ENCODE assay signal across 15 cellular contexts in genomic region chr5:116272281-116272941, GRCh38.
DNase-seq lines count a peak whose midpoint lies in the region; ATAC-seq and TF ChIP-seq lines count a peak whose summit lies in the region.
"Had no signal": no experiment of that assay in that cellular context is flagged by ENCODE, and none has a peak within 500 bp of the region (broad histone marks: within the 10 kb centered on the region; RNA-seq: fewer than 3 reads in every experiment).

No MANE protein-coding gene starts in this region.

- H3K4me1 ChIP-seq in PC-3 (ENCODE audit: insufficient read depth, low read length): peaks cover 18% of the 10 kb centered on the region
- H3K4me1 ChIP-seq: testis had no signal

- CTCF ChIA-PET in AG04450 (lab: Charles Lee) (interaction anchor here (1.0 kb wide), 2 partner anchors 16 to 304 kb away, joined by 3 to 4 read pairs; no protein-coding TSS in a partner anchor), PC-3 (lab: Charles Lee) (no interaction called here)

- TF ChIP-seq CTCF in AG04450 (IDR thresholded peaks at IDR 0.05; ENCODE audit: low read depth, low read length) (peak; percentile 23; the same call in 1 of the 2 replicates), PC-3 (conservative IDR thresholded peaks at IDR 0.05; ENCODE audit: low read depth, low read length) (no peak; the same call in 1 of the 2 replicates)

- H3F3A ChIP-seq in PC-3 (ENCODE audit: low read length, unreplicated experiment): no peaks in the 10 kb centered on the region

- POLR2A ChIA-PET in AG04450 (lab: Yijun Ruan, JAX) (no interaction called here), PC-3 (lab: Charles Lee; ENCODE audit: unreplicated experiment) (no interaction called here)

- H3K79me2 ChIP-seq in PC-3 (ENCODE audit: low read length): no peaks in the 10 kb centered on the region
- H3K79me2 ChIP-seq: hepatocyte had no signal

- H3K27ac ChIP-seq in AG04450 (ENCODE audit: low read depth, low read length): no peak overlapping the region
- H3K27ac ChIP-seq in PC-3 (ENCODE audit: low read length): no peak overlapping the region
- H3K27ac ChIP-seq: coronary artery, hepatocyte, testis had no signal

- H2AFZ ChIP-seq in PC-3 (ENCODE audit: low read length): no peak overlapping the region
- H2AFZ ChIP-seq: hepatocyte had no signal

- peak; percentile 45 for ATAC-seq in GM18498 (IDR thresholded peaks at IDR 0.05; ENCODE audit: unreplicated experiment)
- 0 out of 2 replicates have a peak, but pooled peaks have one; percentile 27 for ATAC-seq in PC-3
- no peak for ATAC-seq in HG02759 (IDR thresholded peaks at IDR 0.05; ENCODE audit: unreplicated experiment)
- no peak for ATAC-seq in GM21737 (IDR thresholded peaks at IDR 0.05; ENCODE audit: unreplicated experiment)
- ATAC-seq in esophagus mucosa: no peak

- H3K4me2 ChIP-seq in PC-3 (ENCODE audit: low read length): no peak overlapping the region
- H3K4me2 ChIP-seq: hepatocyte had no signal

- no peaks in the 10 kb centered on the region for H3K9me2 ChIP-seq in PC-3 (replicated peaks; ENCODE audit: low read length)

- H3K4me3 ChIP-seq in AG04450 (ENCODE audit: low read depth, low read length) (no peak overlapping the region), PC-3 (ENCODE audit: low read length) (no peak overlapping the region)
- H3K4me3 ChIP-seq: coronary artery, hepatocyte, testis had no signal

- no peak overlapping the region for H3K9ac ChIP-seq in PC-3 (ENCODE audit: low read length)

- H3K9me3 ChIP-seq in AG04450 (ENCODE audit: control insufficient read depth, insufficient read depth, low read length): no peaks in the 10 kb centered on the region
- no peaks in the 10 kb centered on the region for H3K9me3 ChIP-seq in PC-3 (ENCODE audit: low read length)
- H3K9me3 ChIP-seq: testis had no signal

- BruUV-seq in PC-3 (replicated peaks; lab: Mats Ljungman, UMichigan): no TSS peak

- intact Hi-C loops in PC-3 (cut with micrococcal nuclease): loop anchor here (2.0 kb wide), 2 partner anchors 16 to 136 kb away; no protein-coding TSS in a partner anchor

- DNase-seq in AG04450 (ENCODE audit: low read depth, low spot score) (no peak), PC-3 (no peak), globus pallidus (ENCODE audit: low spot score) (peak; percentile 8), RKO (ENCODE audit: low spot score) (no peak)
- DNase-seq: activated CD4-positive, alpha-beta T cell treated with anti-CD3 and anti-CD28 coated beads, Interleukin-2, amount 50 U/mL, for 1 hour; activated naive CD4-positive, alpha-beta T cell treated with anti-CD3 and anti-CD28 coated beads for 36 hours; CD4-positive, CD25-positive, alpha-beta regulatory T cell; NCI-H1694 treated with DMSO at 0.1 percent for 48 hours; testis had no signal

- 0 out of 2 replicates have a peak, but pooled peaks cover 2% of the 10 kb centered on the region for H3K36me3 ChIP-seq in PC-3 (ENCODE audit: low read depth, low read length)

- H3K27me3 ChIP-seq in AG04450 (ENCODE audit: control insufficient read depth, insufficient read depth, low read length): no peaks in the 10 kb centered on the region
- no peaks in the 10 kb centered on the region for H3K27me3 ChIP-seq in PC-3 (ENCODE audit: low read length)
- H3K27me3 ChIP-seq: hepatocyte, testis had no signal

- H4K20me1 ChIP-seq in PC-3 (ENCODE audit: low read length): no peaks in the 10 kb centered on the region

Comparison
In these comparisons a context has a peak if more than half of its experiments do, and no peak if none do; other contexts are left out.
1. ATAC-seq: peak in GM18498 (single experiment) and PC-3 (single experiment); none in HG02759 (single experiment), GM21737 (single experiment) and esophagus mucosa (single experiment).